In the genomic region with DNA sequence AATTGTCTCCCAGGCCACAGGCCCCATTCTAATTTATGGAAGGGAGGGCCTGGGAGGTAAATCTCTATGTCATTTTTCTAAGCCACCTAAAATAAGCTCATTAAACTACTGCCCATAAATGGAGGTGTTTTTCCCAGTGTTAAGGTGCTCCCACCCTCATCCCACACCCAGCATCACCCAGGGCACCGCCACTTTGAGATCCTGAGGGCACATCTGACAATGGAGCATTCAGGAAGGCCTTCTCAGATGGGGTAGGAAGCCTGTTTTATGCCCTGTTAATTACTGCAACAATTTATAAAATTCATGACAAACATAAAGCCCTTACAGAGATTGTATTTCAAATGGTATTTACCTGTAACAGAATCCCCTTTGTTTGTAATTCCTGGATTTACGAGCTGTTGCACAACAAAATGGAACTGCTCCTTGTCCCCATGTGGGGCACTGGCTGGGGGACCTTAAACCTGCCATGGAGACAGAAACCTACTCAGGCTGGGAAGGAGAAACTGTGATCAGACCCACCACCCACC, we compare ENCODE assay signal across 14 cellular contexts.
"Had no signal": no experiment of that assay in that cellular context is flagged by ENCODE, and none has a peak within 500 bp of the region (broad histone marks: within the 10 kb centered on the region; RNA-seq: fewer than 3 reads in every experiment).

No MANE protein-coding gene starts in this region.

- H3K36me3 Mint-ChIP-seq: activated naive CD4-positive, alpha-beta T cell treated with anti-CD3 and anti-CD28 coated beads, Interleukin-2, amount 50 U/mL, for 72 hours; stimulated activated memory B cell treated with anti-CD40 and anti-IgM and Interleukin-4, amounts not matched to agents 10 μg/mL and 1 μg/mL and 100 μg/mL, for 72 hours had no signal

- H3K27me3 Mint-ChIP-seq: activated B cell treated with CpG ODN at 0.5 μM for 24 hours had no signal

- H3K27ac ChIP-seq: pancreas had no signal

- H3K9me3 Mint-ChIP-seq: activated B cell treated with CpG ODN at 0.5 μM for 24 hours; activated naive CD4-positive, alpha-beta T cell treated with anti-CD3 and anti-CD28 coated beads, Interleukin-2, amount 50 U/mL, for 72 hours; activated T-cell treated with anti-CD3 and anti-CD28 coated beads, Interleukin-2, amount 50 U/mL, for 72 hours; stimulated activated memory B cell treated with anti-CD40 and anti-IgM and Interleukin-4, amounts not matched to agents 10 μg/mL and 1 μg/mL and 100 μg/mL, for 72 hours had no signal

- ATAC-seq: activated naive CD4-positive, alpha-beta T cell treated with anti-CD3 and anti-CD28 coated beads, Interleukin-2, amount 50 U/mL, for 72 hours; activated T-cell treated with anti-CD3 and anti-CD28 coated beads, Interleukin-2, amount 50 U/mL, for 72 hours; esophagus mucosa; left colon; pancreas; stimulated activated memory B cell treated with anti-CD40 and anti-IgM and Interleukin-4, amounts not matched to agents 10 μg/mL and 1 μg/mL and 100 μg/mL, for 72 hours had no signal

- H3K27ac Mint-ChIP-seq: activated B cell treated with CpG ODN at 0.5 μM for 24 hours; activated naive CD4-positive, alpha-beta T cell treated with anti-CD3 and anti-CD28 coated beads, Interleukin-2, amount 50 U/mL, for 72 hours; activated T-cell treated with anti-CD3 and anti-CD28 coated beads, Interleukin-2, amount 50 U/mL, for 72 hours; stimulated activated memory B cell treated with anti-CD40 and anti-IgM and Interleukin-4, amounts not matched to agents 10 μg/mL and 1 μg/mL and 100 μg/mL, for 72 hours had no signal

- H3K36me3 ChIP-seq: pancreas had no signal

- H3K4me3 Mint-ChIP-seq: activated B cell treated with CpG ODN at 0.5 μM for 24 hours; activated T-cell treated with anti-CD3 and anti-CD28 coated beads, Interleukin-2, amount 50 U/mL, for 72 hours; stimulated activated memory B cell treated with anti-CD40 and anti-IgM and Interleukin-4, amounts not matched to agents 10 μg/mL and 1 μg/mL and 100 μg/mL, for 72 hours had no signal

- H3K9me3 ChIP-seq: pancreas had no signal

- H3K4me3 ChIP-seq: pancreas had no signal

- H3K4me1 ChIP-seq: pancreas had no signal

- DNase-seq: activated B cell treated with CpG ODN at 0.5 μM for 24 hours; activated CD4-positive, alpha-beta T cell treated with anti-CD3 and anti-CD28 coated beads for 48 hours; activated CD8-positive, alpha-beta memory T cell treated with anti-CD3 and anti-CD28 coated beads, Interleukin-2, amount 50 U/mL, for 48 hours; activated gamma-delta T cell; activated T-cell treated with anti-CD3 and anti-CD28 coated beads, Interleukin-2, amount 50 U/mL, for 72 hours; amniotic stem cell; left colon; midbrain; pancreas; stimulated activated CD4-positive, alpha-beta T cell treated with anti-CD3 and anti-CD28 coated beads, Interleukin-12 subunit alpha, Interleukin-12 subunit beta, amount 100 ng/mL, for 4 hours; stimulated activated CD4-positive, alpha-beta T cell treated with anti-CD3 and anti-CD28 coated beads, Interleukin-2, amount 100 ng/mL, for 24 hours had no signal

- H3K4me1 Mint-ChIP-seq: activated B cell treated with CpG ODN at 0.5 μM for 24 hours; stimulated activated memory B cell treated with anti-CD40 and anti-IgM and Interleukin-4, amounts not matched to agents 10 μg/mL and 1 μg/mL and 100 μg/mL, for 72 hours had no signal
